In genomic region chr1:14689996-14690614, GRCh38 we compare ENCODE assay signal across 28 cellular contexts.
DNase-seq lines count a peak whose midpoint lies in the region; ATAC-seq and TF ChIP-seq lines count a peak whose summit lies in the region.
"Had no signal": no experiment of that assay in that cellular context is flagged by ENCODE, and none has a peak within 500 bp of the region (broad histone marks: within the 10 kb centered on the region; RNA-seq: fewer than 3 reads in every experiment).

No MANE protein-coding gene starts in this region.

- in situ Hi-C loops in astrocyte of the cerebellum (cut with HindIII; ENCODE audit: low sequenced_read_pairs), result no loop called here

- H3K4me3 ChIP-seq in MG63 (no peak overlapping the region), astrocyte of the cerebellum (ENCODE audit: low read depth, low read length) (no peak overlapping the region)
- H3K4me3 ChIP-seq: lung, upper lobe of left lung had no signal

- no peak overlapping the region for H3K27ac ChIP-seq in foreskin keratinocyte
- H3K27ac ChIP-seq: epithelial cell of prostate, upper lobe of left lung, WERI-Rb-1 had no signal

- DNase-seq in MG63 (peak; percentile 66), astrocyte of the cerebellum (ENCODE audit: low read depth) (peak; percentile 39), medulla oblongata (ENCODE audit: extremely low spot score) (peak; percentile 15), foreskin keratinocyte (no peak), NCI-H2171 treated with DMSO at 0.1 percent for 48 hours (lab: John Stamatoyannopoulos, UW) (no peak)
- DNase-seq in activated CD8-positive, alpha-beta memory T cell treated with anti-CD3 and anti-CD28 coated beads, Interleukin-2, amount 10 ng/mL, durations not matched to agents 7 days and 5 days, result no peak
- DNase-seq: activated CD4-positive, alpha-beta T cell treated with anti-CD3 and anti-CD28 coated beads for 48 hours; activated naive CD8-positive, alpha-beta T cell treated with anti-CD3 and anti-CD28 coated beads, Interleukin-2, amount 50 U/mL, for 24 hours; activated T-cell treated with anti-CD3 and anti-CD28 coated beads, Interleukin-2, amount 50 U/mL, for 24 hours; CD4-positive, alpha-beta memory T cell; H9; KG1; NCI-H1417 treated with DMSO at 0.1 percent for 48 hours; NCI-H446 treated with DMSO at 0.1 percent for 48 hours; OCI-M1; SHP77; stimulated activated CD4-positive, alpha-beta T cell treated with anti-CD3 and anti-CD28 coated beads, Interleukin-12 subunit alpha, Interleukin-12 subunit beta, amount 100 ng/mL, for 4 hours; stimulated activated CD4-positive, alpha-beta T cell treated with anti-CD3 and anti-CD28 coated beads, Interleukin-4, amount 100 ng/mL, for 1 hour; WERI-Rb-1 had no signal

- no peak overlapping the region for H3K4me3 Mint-ChIP-seq in activated CD8-positive, alpha-beta memory T cell treated with anti-CD3 and anti-CD28 coated beads, Interleukin-2, amount 10 ng/mL, durations not matched to agents 7 days and 5 days
- H3K4me3 Mint-ChIP-seq: activated naive CD8-positive, alpha-beta T cell treated with anti-CD3 and anti-CD28 coated beads, Interleukin-2, amount 50 U/mL, for 24 hours; activated T-cell treated with anti-CD3 and anti-CD28 coated beads, Interleukin-2, amount 50 U/mL, for 24 hours; brain; CD4-positive, alpha-beta memory T cell; H9; neural crest cell; T-helper 2 cell treated with Interferon-gamma antibody and Interleukin-4, amounts not matched to agents 5 μg/mL and 100 μg/mL, for 36 hours had no signal

- H3K9me3 Mint-ChIP-seq in activated CD8-positive, alpha-beta memory T cell treated with anti-CD3 and anti-CD28 coated beads, Interleukin-2, amount 10 ng/mL, durations not matched to agents 7 days and 5 days (ENCODE audit: low read depth), result no peaks in the 10 kb centered on the region
- H3K9me3 Mint-ChIP-seq: activated naive CD8-positive, alpha-beta T cell treated with anti-CD3 and anti-CD28 coated beads, Interleukin-2, amount 50 U/mL, for 24 hours; activated T-cell treated with anti-CD3 and anti-CD28 coated beads, Interleukin-2, amount 50 U/mL, for 24 hours; H9; neural crest cell; T-helper 2 cell treated with Interferon-gamma antibody and Interleukin-4, amounts not matched to agents 5 μg/mL and 100 μg/mL, for 36 hours had no signal

- CTCF ChIA-PET in activated CD8-positive, alpha-beta memory T cell treated with anti-CD3 and anti-CD28 coated beads, Interleukin-2, amount 10 ng/mL, durations not matched to agents 7 days and 5 days (lab: Charles Lee), result no interaction called here

- H3K27ac Mint-ChIP-seq in activated CD8-positive, alpha-beta memory T cell treated with anti-CD3 and anti-CD28 coated beads, Interleukin-2, amount 10 ng/mL, durations not matched to agents 7 days and 5 days, result no peak overlapping the region
- H3K27ac Mint-ChIP-seq: activated naive CD8-positive, alpha-beta T cell treated with anti-CD3 and anti-CD28 coated beads, Interleukin-2, amount 50 U/mL, for 24 hours; activated T-cell treated with anti-CD3 and anti-CD28 coated beads, Interleukin-2, amount 50 U/mL, for 24 hours; CD4-positive, alpha-beta memory T cell; progenitor cell of endocrine pancreas; T-helper 2 cell treated with Interferon-gamma antibody and Interleukin-4, amounts not matched to agents 5 μg/mL and 100 μg/mL, for 36 hours had no signal

- ATAC-seq in HG03280 (IDR thresholded peaks at IDR 0.05; ENCODE audit: unreplicated experiment), result no peak
- no peak for ATAC-seq in activated CD8-positive, alpha-beta memory T cell treated with anti-CD3 and anti-CD28 coated beads, Interleukin-2, amount 10 ng/mL, durations not matched to agents 7 days and 5 days
- ATAC-seq in foreskin keratinocyte, result no peak
- ATAC-seq: activated naive CD8-positive, alpha-beta T cell treated with anti-CD3 and anti-CD28 coated beads, Interleukin-2, amount 50 U/mL, for 24 hours; sciatic nerve had no signal

- H3K4me1 ChIP-seq in foreskin keratinocyte, result no peaks in the 10 kb centered on the region
- H3K4me1 ChIP-seq: upper lobe of left lung had no signal

- no peaks in the 10 kb centered on the region for H3K4me1 Mint-ChIP-seq in activated CD8-positive, alpha-beta memory T cell treated with anti-CD3 and anti-CD28 coated beads, Interleukin-2, amount 10 ng/mL, durations not matched to agents 7 days and 5 days
- H3K4me1 Mint-ChIP-seq: activated naive CD8-positive, alpha-beta T cell treated with anti-CD3 and anti-CD28 coated beads, Interleukin-2, amount 50 U/mL, for 24 hours; CD4-positive, alpha-beta memory T cell had no signal

- H3K27me3 Mint-ChIP-seq in activated CD8-positive, alpha-beta memory T cell treated with anti-CD3 and anti-CD28 coated beads, Interleukin-2, amount 10 ng/mL, durations not matched to agents 7 days and 5 days, result no peaks in the 10 kb centered on the region

- H3K27me3 ChIP-seq in MG63, result no peaks in the 10 kb centered on the region
- peaks cover 4% of the 10 kb centered on the region for H3K27me3 ChIP-seq in foreskin keratinocyte
- H3K27me3 ChIP-seq: upper lobe of left lung had no signal

- TF ChIP-seq CTCF in astrocyte of the cerebellum (IDR thresholded peaks at IDR 0.05; ENCODE audit: low read depth, low read length, missing control alignments) (no peak), foreskin keratinocyte (conservative IDR thresholded peaks at IDR 0.05) (no peak)

- no peaks in the 10 kb centered on the region for H3K36me3 Mint-ChIP-seq in activated CD8-positive, alpha-beta memory T cell treated with anti-CD3 and anti-CD28 coated beads, Interleukin-2, amount 10 ng/mL, durations not matched to agents 7 days and 5 days
- H3K36me3 Mint-ChIP-seq: CD4-positive, alpha-beta memory T cell had no signal

- H3K9me3 ChIP-seq in MG63, result no peaks in the 10 kb centered on the region
- H3K9me3 ChIP-seq: upper lobe of left lung had no signal

- no peaks in the 10 kb centered on the region for H3K36me3 ChIP-seq in MG63
- H3K36me3 ChIP-seq: upper lobe of left lung, WERI-Rb-1 had no signal

Comparison
In these comparisons a context has a peak if more than half of its experiments do, and no peak if none do; other contexts are left out.
1. DNase-seq: peak in MG63 (single experiment), astrocyte of the cerebellum (single experiment) and medulla oblongata (single experiment); none in activated CD8-positive, alpha-beta memory T cell treated with anti-CD3 and anti-CD28 coated beads, Interleukin-2, amount 10 ng/mL, durations not matched to agents 7 days and 5 days (single experiment), foreskin keratinocyte (0 of 2) and NCI-H2171 treated with DMSO at 0.1 percent for 48 hours (single experiment).